In the genomic region with DNA sequence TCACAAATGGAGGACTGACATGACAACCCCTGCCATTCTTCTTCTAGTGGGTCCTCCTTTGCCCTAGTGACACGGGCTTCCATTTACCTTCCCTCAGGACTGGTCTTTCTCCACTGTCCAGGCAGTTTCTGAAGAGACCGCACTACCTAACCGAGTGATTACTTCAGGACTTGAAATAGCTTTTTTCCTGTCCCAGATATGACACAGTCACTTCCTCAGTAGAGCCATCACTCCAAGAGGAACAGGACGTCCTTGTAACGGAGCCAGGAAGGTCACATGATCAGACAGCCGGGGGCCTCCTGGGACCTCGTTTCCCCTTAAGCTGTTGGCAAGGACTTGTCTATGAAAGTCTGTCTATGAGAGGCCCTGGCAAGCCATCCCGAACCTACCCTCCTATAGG, we compare ENCODE assay signal across 10 cellular contexts.
DNase-seq lines count a peak whose midpoint lies in the region; ATAC-seq and TF ChIP-seq lines count a peak whose summit lies in the region.
"Had no signal": no experiment of that assay in that cellular context is flagged by ENCODE, and none has a peak within 500 bp of the region (broad histone marks: within the 10 kb centered on the region; RNA-seq: fewer than 3 reads in every experiment).

No MANE protein-coding gene starts in this region.

- peak; percentile 93 for TF ChIP-seq EP300 in suprapubic skin (IDR thresholded peaks at IDR 0.05)

- no peak for TF ChIP-seq CTCF in NB4 (IDR thresholded peaks at IDR 0.05; ENCODE audit: low read depth, low read length)
- TF ChIP-seq CTCF in choroid plexus epithelial cell (conservative IDR thresholded peaks at IDR 0.05; ENCODE audit: low read depth, low read length), result no peak
- TF ChIP-seq CTCF in left lung (IDR thresholded peaks at IDR 0.05), result no peak
- TF ChIP-seq CTCF in suprapubic skin (IDR thresholded peaks at IDR 0.05), result no peak

- DNase-seq in NB4 (ENCODE audit: low read depth) (peak; percentile 97), choroid plexus epithelial cell (ENCODE audit: low read depth) (peak; percentile 66), left lung (peak; percentile 78), suprapubic skin (ENCODE audit: low spot score in 2 of 2) (peak; percentile 92 to 93), HCEC 1CT (no peak)
- DNase-seq: SHP77 had no signal

- WGBS in suprapubic skin, result 52% methylated on average over 8 of the region's 8 CpGs

- no peaks in the 10 kb centered on the region for H3K27me3 ChIP-seq in left lung
- no peaks in the 10 kb centered on the region for H3K27me3 ChIP-seq in suprapubic skin

- intact Hi-C loops in left lung (cut with DNase I), result no loop called here

- H3K36me3 ChIP-seq in left lung (no peaks in the 10 kb centered on the region), suprapubic skin (no peaks in the 10 kb centered on the region)
- H3K36me3 ChIP-seq: HAP-1 had no signal

- peak; percentile 72 for ATAC-seq in left lung
- no peak for ATAC-seq in HG03432 (IDR thresholded peaks at IDR 0.05; ENCODE audit: unreplicated experiment)
- ATAC-seq in HG02970 (IDR thresholded peaks at IDR 0.05; ENCODE audit: low FRiP score, unreplicated experiment), result no peak
- ATAC-seq in HG02759 (IDR thresholded peaks at IDR 0.05; ENCODE audit: unreplicated experiment), result no peak

- TF ChIP-seq POLR2A in NB4 (IDR thresholded peaks at IDR 0.05; ENCODE audit: extremely low read depth, insufficient read length), result peak; percentile 13
- TF ChIP-seq POLR2A in suprapubic skin (IDR thresholded peaks at IDR 0.05), result peak in 1 of 2 donors; percentile 42

- H3K4me1 ChIP-seq in left lung (peaks cover 11 to 78% of the 10 kb centered on the region in 2 donors), suprapubic skin (peaks cover 47% of the 10 kb centered on the region)
- H3K4me1 ChIP-seq: HAP-1 had no signal

- H3K9me3 ChIP-seq in left lung, result no peaks in the 10 kb centered on the region
- H3K9me3 ChIP-seq in suprapubic skin, result no peaks in the 10 kb centered on the region
- H3K9me3 ChIP-seq: HAP-1 had no signal

- H3K27ac ChIP-seq in left lung, result peak overlapping the region; percentile 77 to 97
- H3K27ac ChIP-seq in suprapubic skin, result peak overlapping the region; percentile 87

- H3K4me3 ChIP-seq in NB4 (ENCODE audit: low read depth, low read length) (peak overlapping the region; percentile 14), choroid plexus epithelial cell (ENCODE audit: low read depth, low read length) (no peak overlapping the region), left lung (peak overlapping the region in 1 of 2 donors; percentile 9), suprapubic skin (no peak overlapping the region)
- H3K4me3 ChIP-seq: HAP-1 had no signal
